Comparison of ENCODE assay signal across 12 cellular contexts in the genomic region with DNA sequence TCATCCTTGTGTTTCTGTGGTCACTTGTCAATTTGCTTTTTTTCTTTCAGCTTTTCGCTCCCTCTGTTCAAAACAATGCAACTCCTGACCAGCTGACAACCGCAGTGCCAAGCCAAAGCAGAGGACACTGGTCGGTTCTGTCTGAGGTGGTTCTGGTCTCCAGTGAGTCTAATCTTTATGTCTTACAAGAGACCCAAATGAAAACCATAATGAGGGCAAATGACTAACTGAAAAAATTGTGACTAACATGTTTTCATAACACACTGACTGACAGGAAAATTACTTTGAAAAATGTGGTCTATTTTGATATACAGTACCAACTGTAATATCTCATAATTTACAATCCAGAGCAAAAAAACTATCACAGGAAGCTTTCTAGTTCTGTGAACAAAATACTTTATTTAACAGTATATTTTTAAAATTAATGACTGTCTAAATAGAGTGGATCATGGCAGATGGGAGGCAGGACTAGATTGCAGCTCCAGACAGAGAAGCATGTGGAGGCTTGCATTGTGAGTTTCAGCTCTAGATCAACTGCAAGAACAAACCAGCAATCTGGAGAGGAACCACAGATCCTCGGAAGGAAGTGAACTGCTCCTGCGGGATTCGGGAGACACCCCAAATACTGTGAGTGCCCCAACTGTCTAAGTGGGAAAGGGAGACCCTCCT.
DNase-seq lines count a peak whose midpoint lies in the region; ATAC-seq and TF ChIP-seq lines count a peak whose summit lies in the region.
"Had no signal": no experiment of that assay in that cellular context is flagged by ENCODE, and none has a peak within 500 bp of the region (broad histone marks: within the 10 kb centered on the region; RNA-seq: fewer than 3 reads in every experiment).

No MANE protein-coding gene starts in this region.

- 77% methylated on average over 6 of the region's 6 CpGs for whole genome bisulfite sequencing in HUES64

- no TSS peak for BruUV-seq in Calu3 (replicated peaks; lab: Mats Ljungman, UMichigan)

- peaks cover 38% of the 10 kb centered on the region for H3K4me1 ChIP-seq in HUES64 (ENCODE audit: insufficient read depth, low read length)
- H3K4me1 ChIP-seq: sigmoid colon had no signal

- no peaks in the 10 kb centered on the region for H3K27me3 Mint-ChIP-seq in Calu3 (ENCODE audit: unreplicated experiment)
- H3K27me3 Mint-ChIP-seq: T-helper 17 cell had no signal

- H3K9me3 ChIP-seq in HUES64 (ENCODE audit: insufficient read depth, low read depth, low read length) = no peaks in the 10 kb centered on the region
- H3K9me3 ChIP-seq: mucosa of descending colon, sigmoid colon had no signal

- H3K27ac ChIP-seq in HUES64 (ENCODE audit: low read depth, low read length) = peak overlapping the region; percentile 90
- H3K27ac ChIP-seq: sigmoid colon had no signal

- no peak overlapping the region for H3K4me3 Mint-ChIP-seq in Calu3 (ENCODE audit: low read depth, unreplicated experiment)
- H3K4me3 Mint-ChIP-seq: T-helper 17 cell had no signal

- TF ChIP-seq CTCF in Calu3 (IDR thresholded peaks at IDR 0.05; ENCODE audit: unreplicated experiment) (no peak), choroid plexus epithelial cell (conservative IDR thresholded peaks at IDR 0.05; ENCODE audit: low read depth, low read length) (no peak)

- H3K27me3 ChIP-seq in HUES64 (ENCODE audit: insufficient read depth, low read length) = no peaks in the 10 kb centered on the region
- H3K27me3 ChIP-seq: sigmoid colon had no signal

- intact Hi-C loops in Calu3 (cut with micrococcal nuclease; ENCODE audit: unreplicated experiment) = no loop called here

- no peak for ATAC-seq in GM21529 (IDR thresholded peaks at IDR 0.05; ENCODE audit: unreplicated experiment)
- ATAC-seq: T-helper 17 cell had no signal

- DNase-seq in Calu3 = no peak
- DNase-seq in choroid plexus epithelial cell (ENCODE audit: low read depth) = peak; percentile 52
- peak; percentile 44 for DNase-seq in myocyte (ENCODE audit: low read depth)
- DNase-seq in dedifferentiated amniotic fluid mesenchymal stem cell (ENCODE audit: extremely low spot score) = no peak
- DNase-seq in GOT3 (lab: John Stamatoyannopoulos, UW) = no peak
- DNase-seq in NCI-H526 treated with DMSO at 0.1 percent for 48 hours (lab: John Stamatoyannopoulos, UW) = no peak
- DNase-seq: mucosa of descending colon, NCI-H774, sigmoid colon, T-helper 17 cell had no signal

- peak overlapping the region; percentile 59 for H3K27ac Mint-ChIP-seq in Calu3 (ENCODE audit: unreplicated experiment)

- peak overlapping the region; percentile 49; the same call in 1 of the 2 replicates for H3K9ac ChIP-seq in HUES64 (ENCODE audit: low read depth, low read length)

- CTCF ChIA-PET in Calu3 (lab: Charles Lee) = no interaction called here

- no peaks in the 10 kb centered on the region for H3K36me3 Mint-ChIP-seq in Calu3 (ENCODE audit: insufficient read depth, unreplicated experiment)

- peaks cover 22% of the 10 kb centered on the region for H3K4me1 Mint-ChIP-seq in Calu3 (ENCODE audit: low read depth, unreplicated experiment)

- H3K9me3 Mint-ChIP-seq in Calu3 (ENCODE audit: low read depth, unreplicated experiment) = no peaks in the 10 kb centered on the region

- H3K36me3 ChIP-seq in HUES64 (ENCODE audit: insufficient read depth, low read length) = no peaks in the 10 kb centered on the region
- H3K36me3 ChIP-seq: sigmoid colon had no signal

- no peak overlapping the region for H3K4me3 ChIP-seq in HUES64 (ENCODE audit: low read length)
- H3K4me3 ChIP-seq in choroid plexus epithelial cell (ENCODE audit: low read depth, low read length) = no peak overlapping the region
- H3K4me3 ChIP-seq: mucosa of descending colon, sigmoid colon had no signal

Comparison
In these comparisons a context has a peak if more than half of its experiments do, and no peak if none do; other contexts are left out.
1. DNase-seq: peak in choroid plexus epithelial cell (single experiment) and myocyte (single experiment); none in Calu3 (single experiment), dedifferentiated amniotic fluid mesenchymal stem cell (single experiment), GOT3 (single experiment) and NCI-H526 treated with DMSO at 0.1 percent for 48 hours (single experiment).